ENCODE assay signal across 7 cellular contexts in genomic region chr6:27830665-27831433, GRCh38.
DNase-seq lines count a peak whose midpoint lies in the region; ATAC-seq and TF ChIP-seq lines count a peak whose summit lies in the region.
"Not testable (repeated sequence)": the region's sequence is repeated elsewhere in the genome, so short reads cannot be mapped to it uniquely, and the experiment has no call there.

No MANE protein-coding gene starts in this region.

- H4K20me1 ChIP-seq in neural progenitor cell (ENCODE audit: low read depth) = not testable (repeated sequence)

- peak overlapping the region; percentile 90 for H3K4me3 Mint-ChIP-seq in activated naive CD8-positive, alpha-beta T cell treated with anti-CD3 and anti-CD28 coated beads, Interleukin-2, amount 50 U/mL, for 24 hours
- H3K4me3 Mint-ChIP-seq in neural progenitor cell = peak overlapping the region; percentile 94

- H3K9ac ChIP-seq in SK-N-MC (ENCODE audit: insufficient read length) (peak overlapping the region; percentile 88), neural progenitor cell (peak overlapping the region; percentile 54)

- H3K36me3 ChIP-seq in SK-N-MC (ENCODE audit: insufficient read depth, low read length); neural progenitor cell: not testable (repeated sequence)

- H3F3A ChIP-seq in neural progenitor cell (ENCODE audit: low read depth) = peaks cover 40% of the 10 kb centered on the region

- peak overlapping the region; percentile 93 for H3K27ac ChIP-seq in SK-N-MC
- H3K27ac ChIP-seq in neural progenitor cell = peak overlapping the region; percentile 74

- H3K27me3 ChIP-seq in neural progenitor cell = not testable (repeated sequence)

- peak overlapping the region; percentile 97 for H3K27ac Mint-ChIP-seq in activated naive CD8-positive, alpha-beta T cell treated with anti-CD3 and anti-CD28 coated beads, Interleukin-2, amount 50 U/mL, for 24 hours
- H3K27ac Mint-ChIP-seq in neural progenitor cell = peak overlapping the region; percentile 97

- TF ChIP-seq CTCF in HFF-Myc (IDR thresholded peaks at IDR 0.05; ENCODE audit: low read depth, low read length, missing control alignments); neural progenitor cell (IDR thresholded peaks at IDR 0.05): not testable (repeated sequence)

- H3K9me3 ChIP-seq in SK-N-MC (ENCODE audit: low read depth, low read length); neural progenitor cell (ENCODE audit: low read depth): not testable (repeated sequence)

- H3K9me3 Mint-ChIP-seq in activated naive CD8-positive, alpha-beta T cell treated with anti-CD3 and anti-CD28 coated beads, Interleukin-2, amount 50 U/mL, for 24 hours; neural progenitor cell: not testable (repeated sequence)

- not testable (repeated sequence) for DNase-seq in HFF-Myc (ENCODE audit: extremely low read depth, low read depth); SK-N-MC (ENCODE audit: low read depth, low spot score)
- DNase-seq in KG1 (lab: John Stamatoyannopoulos, UW) (peak; percentile 66), glomerular visceral epithelial cell (ENCODE audit: extremely low spot score) (peak; percentile 38), neural progenitor cell (ENCODE audit: low spot score) (peak; percentile 51)
- peak; percentile 58 for DNase-seq in activated naive CD8-positive, alpha-beta T cell treated with anti-CD3 and anti-CD28 coated beads, Interleukin-2, amount 50 U/mL, for 24 hours

- peaks cover 33% of the 10 kb centered on the region for H3K79me2 ChIP-seq in neural progenitor cell (ENCODE audit: low read depth)

- H3K4me2 ChIP-seq in neural progenitor cell = peak overlapping the region; percentile 96

- peaks cover 45% of the 10 kb centered on the region for H3K4me1 Mint-ChIP-seq in activated naive CD8-positive, alpha-beta T cell treated with anti-CD3 and anti-CD28 coated beads, Interleukin-2, amount 50 U/mL, for 24 hours
- peaks cover 37% of the 10 kb centered on the region for H3K4me1 Mint-ChIP-seq in neural progenitor cell

- H3K36me3 Mint-ChIP-seq in activated naive CD8-positive, alpha-beta T cell treated with anti-CD3 and anti-CD28 coated beads, Interleukin-2, amount 50 U/mL, for 24 hours (ENCODE audit: low read depth) = not testable (repeated sequence)
- H3K36me3 Mint-ChIP-seq in neural progenitor cell = peaks cover 15% of the 10 kb centered on the region

- H3K27me3 Mint-ChIP-seq in activated naive CD8-positive, alpha-beta T cell treated with anti-CD3 and anti-CD28 coated beads, Interleukin-2, amount 50 U/mL, for 24 hours; neural progenitor cell (ENCODE audit: insufficient read depth, low read depth): not testable (repeated sequence)

- peak overlapping the region; percentile 60 for H3K4me3 ChIP-seq in HFF-Myc (replicated peaks; ENCODE audit: low read depth, low read length)
- peak overlapping the region; percentile 94 for H3K4me3 ChIP-seq in SK-N-MC
- H3K4me3 ChIP-seq in neural progenitor cell = peak overlapping the region; percentile 62

- ATAC-seq in GM18505 (IDR thresholded peaks at IDR 0.05; ENCODE audit: unreplicated experiment) = peak; percentile 54
- peak; percentile 90 for ATAC-seq in activated naive CD8-positive, alpha-beta T cell treated with anti-CD3 and anti-CD28 coated beads, Interleukin-2, amount 50 U/mL, for 24 hours

- H3K4me1 ChIP-seq in neural progenitor cell = peaks cover 28% of the 10 kb centered on the region

- not testable (repeated sequence) for H2AFZ ChIP-seq in neural progenitor cell (replicated peaks)

- TF ChIP-seq POLR2A in GM18505 (IDR thresholded peaks at IDR 0.05; ENCODE audit: borderline replicate concordance, extremely low read depth, insufficient read depth, insufficient read length) = peak; percentile 93
